ENCODE assay signal across 24 cellular contexts in the genomic region with DNA sequence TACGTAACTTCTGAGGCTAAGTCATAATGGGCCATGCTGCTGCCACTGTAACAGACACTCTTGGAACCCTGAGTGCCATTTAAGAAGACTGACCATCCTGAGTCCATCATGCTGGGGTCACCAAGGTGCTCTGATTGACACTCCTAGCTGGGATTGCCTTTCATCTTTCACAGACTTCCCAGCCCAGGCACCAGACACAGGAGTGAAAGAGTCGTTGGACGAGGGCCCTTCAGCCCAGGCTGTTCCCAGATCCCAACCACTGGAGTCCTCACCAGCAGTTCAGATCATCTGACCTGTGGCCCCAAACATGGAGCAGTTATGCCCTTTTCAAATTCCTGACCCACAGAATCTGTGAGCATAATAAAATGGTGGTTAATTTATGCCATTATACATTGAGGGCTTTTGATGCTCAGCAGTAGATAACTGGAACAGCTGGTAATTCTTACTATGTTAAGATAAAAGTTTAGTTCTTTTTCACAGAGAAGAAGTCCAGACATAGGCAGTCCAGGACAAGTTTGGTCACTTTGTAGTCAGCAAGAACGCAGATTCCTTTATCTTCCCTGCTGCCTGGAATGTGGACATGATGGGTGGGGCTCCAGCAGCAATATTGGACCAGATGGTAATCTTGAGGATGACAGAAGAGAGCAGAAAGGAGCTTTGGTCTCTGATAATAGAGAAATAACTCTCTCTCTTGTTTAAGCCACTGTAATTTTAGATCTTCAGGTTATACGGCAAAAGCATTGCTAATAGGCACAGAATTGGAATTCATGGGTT. TPM values are rescaled to one million over a fixed set of nuclear protein-coding genes. Genes with fewer than 3 reads are reported as not detected.
DNase-seq lines count a peak whose midpoint lies in the region; ATAC-seq and TF ChIP-seq lines count a peak whose summit lies in the region.
"Had no signal": no experiment of that assay in that cellular context is flagged by ENCODE, and none has a peak within 500 bp of the region (broad histone marks: within the 10 kb centered on the region; RNA-seq: fewer than 3 reads in every experiment).

No MANE protein-coding gene starts in this region.

- H3K36me3 ChIP-seq in Caco-2 (ENCODE audit: control insufficient read depth, insufficient read depth, low read length) (no peaks in the 10 kb centered on the region), parathyroid adenoma (ENCODE audit: control insufficient read depth, insufficient read depth, low read length) (no peaks in the 10 kb centered on the region), testis (ENCODE audit: low read depth, missing control alignments) (no peaks in the 10 kb centered on the region), SJCRH30 (no peaks in the 10 kb centered on the region)
- H3K36me3 ChIP-seq: heart right ventricle, neutrophil had no signal

- ATAC-seq in T-helper 17 cell: no peak

- TF ChIP-seq POLR2A in testis (IDR thresholded peaks at IDR 0.05): no peak

- peak overlapping the region; percentile 88 for H3K27ac Mint-ChIP-seq in Caco-2 (ENCODE audit: unreplicated experiment)
- H3K27ac Mint-ChIP-seq in T-helper 17 cell: no peak overlapping the region
- H3K27ac Mint-ChIP-seq: dendritic cell treated with granulocyte-macrophage colony-stimulating factor and Interleukin-4, amounts not matched to agents 40 ng/mL and 50 ng/mL, for 4 days; H9; IgD-negative memory B cell had no signal

- H3K4me1 Mint-ChIP-seq in Caco-2 (ENCODE audit: low read depth, unreplicated experiment) (peaks cover 31% of the 10 kb centered on the region), T-helper 17 cell (peaks cover 16% of the 10 kb centered on the region)
- H3K4me1 Mint-ChIP-seq: IgD-negative memory B cell had no signal

- intact Hi-C loops in Caco-2 (cut with micrococcal nuclease; ENCODE audit: unreplicated experiment) (loop anchor here (1.0 kb wide), 1 partner anchor 7 kb away; the partner anchor contains the start of gene EHD4), testis (cut with DNase I; ENCODE audit: low total_unique reads) (no loop called here), dorsolateral prefrontal cortex (cut with DNase I) (loop anchor here (10.0 kb wide), 2 partner anchors 65 to 155 kb away; partner anchors contain the start of gene JMJD7 (in 1 of the 2))

- DNase-seq in Caco-2 (peak; percentile 72 to 77), T-helper 17 cell (no peak), fibroblast of villous mesenchyme (ENCODE audit: low read depth) (peak; percentile 28), testis (no peak), SJCRH30 (no peak), dorsolateral prefrontal cortex (no peak), ACHN (no peak)
- DNase-seq: activated CD4-positive, alpha-beta T cell treated with anti-CD3 and anti-CD28 coated beads, Interleukin-2, amount 10 ng/mL, durations not matched to agents 24 days and 14 days; foreskin fibroblast; H9; NCI-H1417 treated with DMSO at 0.1 percent for 48 hours; NK-92 treated with Interleukin-12 subunit alpha and Interleukin-12 subunit beta, amount 100 ng/mL, for 24 hours had no signal

- peak overlapping the region; percentile 45 for H2AFZ ChIP-seq in parathyroid adenoma

- peaks cover 46% of the 10 kb centered on the region for H3K4me1 ChIP-seq in Caco-2
- H3K4me1 ChIP-seq in parathyroid adenoma: peaks cover 15% of the 10 kb centered on the region
- peaks cover 12% of the 10 kb centered on the region for H3K4me1 ChIP-seq in testis
- peaks cover 10% of the 10 kb centered on the region; the same call in 1 of the 2 replicates for H3K4me1 ChIP-seq in SJCRH30

- no peak overlapping the region for H3K4me2 ChIP-seq in parathyroid adenoma (ENCODE audit: low read length)

- H3K27me3 Mint-ChIP-seq in Caco-2 (ENCODE audit: insufficient read depth, unreplicated experiment): no peaks in the 10 kb centered on the region
- H3K27me3 Mint-ChIP-seq in T-helper 17 cell: peaks cover 9% of the 10 kb centered on the region
- H3K27me3 Mint-ChIP-seq: dendritic cell treated with granulocyte-macrophage colony-stimulating factor and Interleukin-4, amounts not matched to agents 40 ng/mL and 50 ng/mL, for 4 days had no signal

- POLR2A ChIA-PET in Caco-2 (lab: Charles Lee): interaction anchor here (1.4 kb wide), 1 partner anchor 78 kb away, joined by 8 read pairs; no protein-coding TSS in a partner anchor

- in situ Hi-C loops in ACHN (cut with HindIII; ENCODE audit: low pct_ligation_motif_present, low pct_unique_long_range_greater_than_20kb, low sequenced_read_pairs): no loop called here

- H3K9ac ChIP-seq in parathyroid adenoma: no peak overlapping the region

- H3K27ac ChIP-seq in parathyroid adenoma: no peak overlapping the region
- H3K27ac ChIP-seq in testis: no peak overlapping the region
- no peak overlapping the region for H3K27ac ChIP-seq in SJCRH30
- H3K27ac ChIP-seq in dorsolateral prefrontal cortex: no peak overlapping the region
- H3K27ac ChIP-seq: C4-2B, neutrophil had no signal

- H3K79me2 ChIP-seq in parathyroid adenoma: no peaks in the 10 kb centered on the region

- CTCF ChIA-PET in Caco-2 (lab: Charles Lee): interaction anchor here (1.0 to 1.4 kb wide), 3 partner anchors 13 to 105 kb away, joined by 3 to 7 read pairs (median 4); no protein-coding TSS in a partner anchor

- H3K4me3 ChIP-seq in Caco-2 (ENCODE audit: low read depth, low read length) (no peak overlapping the region), fibroblast of villous mesenchyme (ENCODE audit: low read depth, low read length) (no peak overlapping the region), parathyroid adenoma (ENCODE audit: low read depth, low read length) (no peak overlapping the region), testis (no peak overlapping the region), SJCRH30 (no peak overlapping the region), dorsolateral prefrontal cortex (no peak overlapping the region)
- H3K4me3 ChIP-seq: heart right ventricle had no signal

- H3K4me3 Mint-ChIP-seq in Caco-2 (ENCODE audit: unreplicated experiment) (peak overlapping the region; percentile 29), T-helper 17 cell (peak overlapping the region; percentile 39)
- H3K4me3 Mint-ChIP-seq: activated CD4-positive, alpha-beta T cell treated with anti-CD3 and anti-CD28 coated beads, Interleukin-2, amount 10 ng/mL, durations not matched to agents 24 days and 14 days; dendritic cell treated with granulocyte-macrophage colony-stimulating factor and Interleukin-4, amounts not matched to agents 40 ng/mL and 50 ng/mL, for 4 days; H9; IgD-negative memory B cell; T-helper 1 cell treated with Interleukin-12 subunit alpha and Interleukin-12 subunit beta and Interleukin-4 antibody, amounts not matched to agents 30 μg/mL and 1 μg/mL, for 36 hours had no signal

- H3K9me3 ChIP-seq in Caco-2 (no peaks in the 10 kb centered on the region), T-helper 17 cell (ENCODE audit: control insufficient read depth, low read length, poor library complexity, severe bottlenecking) (no peaks in the 10 kb centered on the region), parathyroid adenoma (ENCODE audit: control insufficient read depth, low read length) (no peaks in the 10 kb centered on the region), testis (no peaks in the 10 kb centered on the region), SJCRH30 (replicated peaks) (no peaks in the 10 kb centered on the region)
- H3K9me3 ChIP-seq: heart right ventricle, neutrophil had no signal

- TF ChIP-seq CTCF in Caco-2 (IDR thresholded peaks at IDR 0.05; ENCODE audit: insufficient read depth in 1 of 2, low read depth in 1 of 2, low read length in 1 of 2, severe bottlenecking in 1 of 2, unreplicated experiment in 1 of 2): no peak
- TF ChIP-seq CTCF in fibroblast of villous mesenchyme (IDR thresholded peaks at IDR 0.05; ENCODE audit: insufficient read depth, low read depth, low read length): no peak
- TF ChIP-seq CTCF in parathyroid adenoma (IDR thresholded peaks at IDR 0.05): no peak
- no peak for TF ChIP-seq CTCF in testis (IDR thresholded peaks at IDR 0.05)
- TF ChIP-seq CTCF in dorsolateral prefrontal cortex (IDR thresholded peaks at IDR 0.05 in 54 of 56, conservative IDR thresholded peaks at IDR 0.05 in 2 of 56; ENCODE audit: low read depth in 1 of 56, partially characterized antibody in 56 of 56): no peak

- no peaks in the 10 kb centered on the region for H3K9me3 Mint-ChIP-seq in Caco-2 (ENCODE audit: unreplicated experiment)
- H3K9me3 Mint-ChIP-seq: dendritic cell treated with granulocyte-macrophage colony-stimulating factor and Interleukin-4, amounts not matched to agents 40 ng/mL and 50 ng/mL, for 4 days; H9; IgD-negative memory B cell; T-helper 1 cell treated with Interleukin-12 subunit alpha and Interleukin-12 subunit beta and Interleukin-4 antibody, amounts not matched to agents 30 μg/mL and 1 μg/mL, for 36 hours had no signal

- H3K36me3 Mint-ChIP-seq in Caco-2 (ENCODE audit: insufficient read depth, unreplicated experiment) (no peaks in the 10 kb centered on the region), T-helper 17 cell (ENCODE audit: low read depth) (no peaks in the 10 kb centered on the region)

- H3K27me3 ChIP-seq in Caco-2 (replicated peaks; ENCODE audit: control insufficient read depth, insufficient read depth, low read length) (no peaks in the 10 kb centered on the region), parathyroid adenoma (ENCODE audit: control insufficient read depth, insufficient read depth, low read length) (no peaks in the 10 kb centered on the region), testis (no peaks in the 10 kb centered on the region), SJCRH30 (no peaks in the 10 kb centered on the region; the same call in 1 of the 2 replicates), dorsolateral prefrontal cortex (peaks cover 0 to 5% (median 0%) of the 10 kb centered on the region in 45 donors)
- H3K27me3 ChIP-seq: heart right ventricle, neutrophil had no signal

- TSS peak; percentile 85 for BruUV-seq in Caco-2 (replicated peaks; lab: Mats Ljungman, UMichigan)

- WGBS in testis, 2 donors: 71 to 82% methylated on average over 5 of the region's 5 CpGs

RNA-seq across cellular contexts. Expression of gene EHD4, which starts 7.3 kb away (rescaled TPM):
- total RNA-seq in Caco-2 (2022) (31.6 TPM in 2 replicates), T-helper 17 cell (10 to 100 TPM; 57.6 to 79.9 TPM), fibroblast of villous mesenchyme (18.0 and 19.0 TPM in 2 replicates), testis (10 to 100 TPM in 1 of 2 donors, 1 to 10 TPM in 1; 9.4 to 10.2 TPM), dorsolateral prefrontal cortex (10 to 100 TPM in 1 of 120 experiments, 1 to 10 TPM in 119; 3.6 to 11.6 (median 6.1) TPM)
- 8.0 TPM for polyA plus RNA-seq in testis (ENCODE audit: insufficient read depth, low read depth, low replicate concordance)
- 20.8 TPM in 2 replicates for total RNA-seq in SJCRH30 (2014; rRNA removed; shearing (Covaris generic))

RNA-seq across cellular contexts. Expression of gene PLA2G4E, which starts 41.2 kb away (rescaled TPM):
- total RNA-seq in Caco-2 (2022): 1.4 and 1.8 TPM in 2 replicates
- total RNA-seq in T-helper 17 cell: not detected
- total RNA-seq in fibroblast of villous mesenchyme: not detected in 2 replicates
- total RNA-seq in testis: under 1 TPM; 0.31 to 0.71 TPM
- polyA plus RNA-seq in testis (ENCODE audit: insufficient read depth, low read depth, low replicate concordance): 0.67 TPM
- total RNA-seq in SJCRH30 (2014; rRNA removed; shearing (Covaris generic)): not detected in 2 replicates
- under 1 TPM in 61 of 120 experiments, not detected in 59; 0.07 to 0.44 (median 0.19) TPM for total RNA-seq in dorsolateral prefrontal cortex
- total RNA-seq: activated CD4-positive, alpha-beta T cell treated with anti-CD3 and anti-CD28 coated beads, Interleukin-2, amount 10 ng/mL, durations not matched to agents 24 days and 14 days; endothelial cell of umbilical vein; H9; NCI-H460; renal cortical epithelial cell; SK-MEL-5 had no signal
- polyA plus RNA-seq: AG04450, endothelial cell of umbilical vein, IgD-negative memory B cell had no signal

Comparison
In these comparisons a context has a peak if more than half of its experiments do, and no peak if none do; other contexts are left out.
1. DNase-seq: peak in Caco-2 (2 of 2) and fibroblast of villous mesenchyme (single experiment); none in T-helper 17 cell (0 of 3), testis (single experiment), SJCRH30 (0 of 2), dorsolateral prefrontal cortex (0 of 10) and ACHN (single experiment).